ENCODE assay signal across 8 cellular contexts in the genomic region with DNA sequence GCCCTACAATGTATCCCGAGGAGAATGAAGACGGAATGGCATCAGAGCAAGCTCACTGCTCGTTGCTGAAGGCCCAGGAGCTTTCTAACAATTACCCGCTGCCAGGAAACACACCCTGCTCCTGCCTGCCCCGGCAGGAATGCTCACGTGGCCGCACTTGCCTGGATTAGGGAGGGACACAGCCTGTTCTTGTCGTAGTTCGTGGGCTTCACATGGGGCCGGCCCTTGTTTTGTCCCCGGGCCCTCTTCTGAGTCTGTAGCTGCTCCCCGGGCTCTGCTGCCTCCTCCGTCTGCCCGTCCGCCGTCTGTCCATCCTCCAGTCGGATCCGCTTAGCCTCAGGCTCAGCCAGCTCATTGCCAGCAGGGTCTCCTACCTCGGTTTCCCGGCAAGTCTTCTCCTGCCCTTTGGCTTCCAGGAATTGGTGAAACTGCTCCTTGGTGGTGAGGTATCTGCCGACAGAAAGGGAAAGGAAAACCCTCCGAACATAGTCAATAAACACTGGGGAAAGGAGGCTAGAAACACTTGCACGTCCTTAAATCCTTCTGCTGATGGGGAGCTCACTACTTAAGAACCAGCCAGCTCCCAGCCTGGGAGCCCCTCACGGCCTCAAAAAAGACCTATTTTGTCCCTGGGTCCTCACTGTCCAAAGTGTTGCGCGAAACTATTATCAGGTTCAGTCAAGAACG. TPM values are rescaled to one million over a fixed set of nuclear protein-coding genes. Genes with fewer than 3 reads are reported as not detected.
DNase-seq lines count a peak whose midpoint lies in the region; ATAC-seq and TF ChIP-seq lines count a peak whose summit lies in the region.

No MANE protein-coding gene starts in this region.

- DNase-seq in right atrium auricular region (ENCODE audit: low spot score): no peak
- DNase-seq in Right ventricle myocardium superior: no peak
- DNase-seq in caudate nucleus (lab: John Stamatoyannopoulos, UW): peak in 1 of 61 donors; percentile 27
- DNase-seq in mucosa of descending colon: peak in 1 of 3 donors; percentile 67
- DNase-seq in vagina (ENCODE audit: extremely low spot score in 2 of 2): peak in 1 of 2 donors; percentile 95
- no peak for DNase-seq in DMS53 treated with DMSO at 0.1 percent for 48 hours (lab: John Stamatoyannopoulos, UW; ENCODE audit: unreplicated experiment)
- no peak for DNase-seq in superior temporal gyrus (ENCODE audit: extremely low spot score)

- H3K27ac ChIP-seq in right atrium auricular region (peak overlapping the region; percentile 95 to 100), caudate nucleus (ENCODE audit: low read depth, low read length) (peak overlapping the region; percentile 46), vagina (peak overlapping the region; percentile 94)

- H3K36me3 ChIP-seq in right atrium auricular region (peaks cover 52% of the 10 kb centered on the region), mucosa of descending colon (ENCODE audit: low read depth) (peaks cover 9% of the 10 kb centered on the region), vagina (peaks cover 0 to 49% of the 10 kb centered on the region in 2 donors)

- H3K4me3 ChIP-seq in right atrium auricular region: peak overlapping the region; percentile 71 to 95
- peak overlapping the region; percentile 61 for H3K4me3 ChIP-seq in mucosa of descending colon
- peak overlapping the region; percentile 70 to 93 for H3K4me3 ChIP-seq in vagina

- TF ChIP-seq POLR2A in vagina (IDR thresholded peaks at IDR 0.05): no peak

- no peak for TF ChIP-seq CTCF in right atrium auricular region (IDR thresholded peaks at IDR 0.05)
- TF ChIP-seq CTCF in mucosa of descending colon (IDR thresholded peaks at IDR 0.05): no peak
- no peak for TF ChIP-seq CTCF in vagina (IDR thresholded peaks at IDR 0.05)

- H3K9me3 ChIP-seq in right atrium auricular region: no peaks in the 10 kb centered on the region
- H3K9me3 ChIP-seq in mucosa of descending colon: no peaks in the 10 kb centered on the region
- H3K9me3 ChIP-seq in vagina: no peaks in the 10 kb centered on the region

- H3K4me1 ChIP-seq in right atrium auricular region (peaks cover 0 to 7% of the 10 kb centered on the region in 2 donors), mucosa of descending colon (ENCODE audit: low read depth) (peaks cover 6% of the 10 kb centered on the region), vagina (peaks cover 13% of the 10 kb centered on the region)

- H3K27me3 ChIP-seq in right atrium auricular region (no peaks in the 10 kb centered on the region), vagina (no peaks in the 10 kb centered on the region)

- intact Hi-C loops in Right ventricle myocardium superior (cut with DNase I): no loop called here
- intact Hi-C loops in mucosa of descending colon (cut with DNase I, micrococcal nuclease): no loop called here
- intact Hi-C loops in vagina (cut with DNase I): no loop called here

- ATAC-seq in Right ventricle myocardium superior (ENCODE audit: poor library complexity) (no peak), mucosa of descending colon (no peak), GM19463 (IDR thresholded peaks at IDR 0.05; ENCODE audit: unreplicated experiment) (no peak)

RNA-seq across cellular contexts. Expression of a gene that starts 0.9 kb away (rescaled TPM):
- total RNA-seq in right atrium auricular region (10 to 100 TPM; 12.1 to 24.8 TPM), Right ventricle myocardium superior (12.9 TPM), mucosa of descending colon (10 to 100 TPM; 33.3 to 36.9 (median 35.6) TPM), vagina (39.0 TPM)

RNA-seq across cellular contexts. Expression of a gene that starts 5.5 kb away (rescaled TPM):
- total RNA-seq in right atrium auricular region (under 1 TPM; 0.67 to 0.83 TPM), Right ventricle myocardium superior (0.62 TPM), mucosa of descending colon (1 to 10 TPM; 3.1 to 6.8 (median 4.1) TPM), vagina (0.98 TPM)

RNA-seq across cellular contexts. Expression of a gene that starts 14.8 kb away (rescaled TPM):
- total RNA-seq in right atrium auricular region: 10 to 100 TPM; 20.9 to 33.7 TPM
- total RNA-seq in Right ventricle myocardium superior: 20.6 TPM
- total RNA-seq in mucosa of descending colon: 10 to 100 TPM in 1 of 3 donors, 1 to 10 TPM in 1, under 1 TPM in 1; 0.64 to 11.3 (median 1.4) TPM
- 3.7 TPM for total RNA-seq in vagina

RNA-seq across cellular contexts. Expression of a gene that starts 49.5 kb away (rescaled TPM):
- total RNA-seq in right atrium auricular region (not detected), Right ventricle myocardium superior (not detected), mucosa of descending colon (10 to 100 TPM; 44.4 to 93.6 (median 82.3) TPM), vagina (36.8 TPM)

Comparison
In these comparisons a context has a peak if more than half of its experiments do, and no peak if none do; other contexts are left out.
1. H3K27ac ChIP-seq: peak in every context shown above with its lines; median percentile 98 in right atrium auricular region; 94 in vagina; 46 in caudate nucleus.